Comparison of ENCODE assay signal across 9 cellular contexts in genomic region chr6:28423546-28423945, GRCh38.
"Had no signal": no experiment of that assay in that cellular context is flagged by ENCODE, and none has a peak within 500 bp of the region (broad histone marks: within the 10 kb centered on the region; RNA-seq: fewer than 3 reads in every experiment).

No MANE protein-coding gene starts in this region.

- H3K4me1 Mint-ChIP-seq: IgD-negative memory B cell had no signal

- H3K4me2 ChIP-seq: KMS-11 had no signal

- ATAC-seq: HepG2 had no signal

- FAIRE-seq: HepG2, HTR-8/SVneo, K562 had no signal

- H3K4me3 Mint-ChIP-seq: IgD-negative memory B cell had no signal

- H3K4me3 ChIP-seq: K562 had no signal

- H3K9ac ChIP-seq: KMS-11 had no signal

- H3K27ac ChIP-seq: HL-60, KMS-11 had no signal

- H3K27ac Mint-ChIP-seq: IgD-negative memory B cell had no signal

- DNase-seq: IMR-90, KBM-7, KG1 had no signal
